Comparison of ENCODE assay signal across 8 cellular contexts in genomic region chr15:80418892-80419537, GRCh38. TPM values are rescaled to one million over a fixed set of nuclear protein-coding genes. Genes with fewer than 3 reads are reported as not detected.
A peak's percentile ranks its signal among the peaks of the same experiment; 100 is the strongest.
DNase-seq lines count a peak whose midpoint lies in the region; ATAC-seq and TF ChIP-seq lines count a peak whose summit lies in the region.

No MANE protein-coding gene starts in this region.

- ATAC-seq in RWPE2 (ENCODE audit: low read depth) (peak; percentile 48; the same call in 2 of the 3 replicates), GM21717 (IDR thresholded peaks at IDR 0.05; ENCODE audit: unreplicated experiment) (no peak), GM21526 (IDR thresholded peaks at IDR 0.05; ENCODE audit: low FRiP score, unreplicated experiment) (no peak)
- ATAC-seq in activated T-helper 17 cell treated with anti-CD3 and anti-CD28 coated beads, Interleukin-2, amount 50 U/mL, for 72 hours (replicated peaks), result no peak

- H3K27me3 ChIP-seq in RWPE2 (ENCODE audit: insufficient read depth, poor library complexity, severe bottlenecking), result no peaks in the 10 kb centered on the region
- H3K27me3 ChIP-seq in fibroblast of lung (ENCODE audit: control insufficient read depth, insufficient read depth, low read length), result no peaks in the 10 kb centered on the region

- no peaks in the 10 kb centered on the region for H3K36me3 Mint-ChIP-seq in activated T-helper 17 cell treated with anti-CD3 and anti-CD28 coated beads, Interleukin-2, amount 50 U/mL, for 72 hours (ENCODE audit: low read depth)

- H3K27ac Mint-ChIP-seq in activated T-helper 17 cell treated with anti-CD3 and anti-CD28 coated beads, Interleukin-2, amount 50 U/mL, for 72 hours, result no peak overlapping the region

- H3K9me3 Mint-ChIP-seq in activated T-helper 17 cell treated with anti-CD3 and anti-CD28 coated beads, Interleukin-2, amount 50 U/mL, for 72 hours, result no peaks in the 10 kb centered on the region

- peak; percentile 2 for DNase-seq in CMK (ENCODE audit: low read depth)
- DNase-seq in HCEC 1CT, result peak; percentile 60
- no peak for DNase-seq in RWPE2 (ENCODE audit: low spot score)
- peak; percentile 53 to 62 for DNase-seq in fibroblast of lung (ENCODE audit: low read depth in 2 of 2)
- DNase-seq in renal cortical epithelial cell (ENCODE audit: low read depth), result peak; percentile 58

- H3K4me3 ChIP-seq in RWPE2 (ENCODE audit: severe bottlenecking) (no peak overlapping the region), fibroblast of lung (replicated peaks in 1 of 4; ENCODE audit: control extremely low read depth in 1 of 4, insufficient read depth in 1 of 4, low read depth in 3 of 4, low read length in 4 of 4) (no peak overlapping the region)

- H3K4me2 ChIP-seq in fibroblast of lung (ENCODE audit: extremely low read depth, insufficient read depth, low read length), result no peak overlapping the region

- no peaks in the 10 kb centered on the region for H4K20me1 ChIP-seq in fibroblast of lung (ENCODE audit: control insufficient read depth, extremely low read depth, insufficient read depth, low read length)

- no peak overlapping the region for H3K27ac ChIP-seq in RWPE2 (ENCODE audit: poor library complexity, severe bottlenecking)
- H3K27ac ChIP-seq in fibroblast of lung (ENCODE audit: insufficient read depth, low read length), result no peak overlapping the region

- no peaks in the 10 kb centered on the region for H3K9me3 ChIP-seq in RWPE2 (ENCODE audit: severe bottlenecking)
- no peaks in the 10 kb centered on the region for H3K9me3 ChIP-seq in fibroblast of lung (ENCODE audit: control insufficient read depth, insufficient read depth, low read depth, low read length)

- H2AFZ ChIP-seq in fibroblast of lung (ENCODE audit: low read length), result no peak overlapping the region

- peaks cover 40% of the 10 kb centered on the region for H3K27me3 Mint-ChIP-seq in activated T-helper 17 cell treated with anti-CD3 and anti-CD28 coated beads, Interleukin-2, amount 50 U/mL, for 72 hours

- H3K36me3 ChIP-seq in RWPE2 (ENCODE audit: low read depth), result no peaks in the 10 kb centered on the region
- H3K36me3 ChIP-seq in fibroblast of lung (ENCODE audit: control insufficient read depth, insufficient read depth, low read length), result no peaks in the 10 kb centered on the region

- TF ChIP-seq CTCF in RWPE2 (IDR thresholded peaks at IDR 0.05; ENCODE audit: poor library complexity, severe bottlenecking) (peak; percentile 90), fibroblast of lung (conservative IDR thresholded peaks at IDR 0.05 in 1 of 2, IDR thresholded peaks at IDR 0.05 in 1 of 2; ENCODE audit: low read depth in 1 of 2, low read length in 2 of 2) (peak; percentile 69 to 82)

- H3K9ac ChIP-seq in fibroblast of lung (ENCODE audit: insufficient read depth, low read length), result no peak overlapping the region

- H3K4me1 Mint-ChIP-seq in activated T-helper 17 cell treated with anti-CD3 and anti-CD28 coated beads, Interleukin-2, amount 50 U/mL, for 72 hours, result no peaks in the 10 kb centered on the region

- no peak overlapping the region for H3K4me3 Mint-ChIP-seq in activated T-helper 17 cell treated with anti-CD3 and anti-CD28 coated beads, Interleukin-2, amount 50 U/mL, for 72 hours

- H3K4me1 ChIP-seq in RWPE2 (ENCODE audit: insufficient read depth, poor library complexity, severe bottlenecking) (no peaks in the 10 kb centered on the region), fibroblast of lung (ENCODE audit: control insufficient read depth, extremely low read depth, insufficient read depth, low read length) (peaks cover 5% of the 10 kb centered on the region)

- no peaks in the 10 kb centered on the region for H3K79me2 ChIP-seq in fibroblast of lung (ENCODE audit: control insufficient read depth, insufficient read depth, low read length)

RNA-seq across cellular contexts. Expression of gene ARNT2, which starts 14.8 kb away (rescaled TPM):
- total RNA-seq in fibroblast of lung (9.8 and 15.5 TPM in 2 replicates), renal cortical epithelial cell (2.8 and 20.8 TPM in 2 replicates)
- 29.5 and 61.2 TPM in 2 replicates for polyA plus RNA-seq in fibroblast of lung
- polyA plus RNA-seq in fibroblast of lung (2012), result 17.7 and 45.5 TPM in 2 replicates
- 61.3 and 109 TPM in 2 replicates for polyA minus RNA-seq in fibroblast of lung (ENCODE audit: low replicate concordance)
- total RNA-seq in activated T-helper 17 cell treated with anti-CD3 and anti-CD28 coated beads, Interleukin-2, amount 50 U/mL, for 72 hours, result under 1 TPM; 0.09 to 0.21 TPM
